ENCODE assay signal across 15 cellular contexts in genomic region chr2:68336192-68336591, GRCh38. TPM values are rescaled to one million over a fixed set of nuclear protein-coding genes. Genes with fewer than 3 reads are reported as not detected.
DNase-seq lines count a peak whose midpoint lies in the region; ATAC-seq and TF ChIP-seq lines count a peak whose summit lies in the region.
"Had no signal": no experiment of that assay in that cellular context is flagged by ENCODE, and none has a peak within 500 bp of the region (broad histone marks: within the 10 kb centered on the region; RNA-seq: fewer than 3 reads in every experiment).

No MANE protein-coding gene starts in this region.

- H3K4me1 Mint-ChIP-seq in GM23338 = peaks cover 17% of the 10 kb centered on the region; the same call in 2 of the 3 replicates
- H3K4me1 Mint-ChIP-seq: activated CD4-positive, alpha-beta T cell treated with anti-CD3 and anti-CD28 coated beads, Interleukin-2, amount 10 ng/mL, durations not matched to agents 7 days and 5 days had no signal

- H3K4me2 ChIP-seq in GM23338 = peak overlapping the region; percentile 37; the same call in 1 of the 2 replicates
- peak overlapping the region; percentile 23 for H3K4me2 ChIP-seq in smooth muscle cell
- H3K4me2 ChIP-seq: neural progenitor cell had no signal

- H3K36me3 Mint-ChIP-seq in GM23338 (ENCODE audit: low read depth) = no peaks in the 10 kb centered on the region
- H3K36me3 Mint-ChIP-seq: neural progenitor cell had no signal

- no peaks in the 10 kb centered on the region for H3F3A ChIP-seq in GM23338 (replicated peaks; ENCODE audit: low read depth)
- no peaks in the 10 kb centered on the region for H3F3A ChIP-seq in smooth muscle cell (ENCODE audit: low read depth)

- 0 out of 2 replicates have a peak, but pooled peaks cover 7% of the 10 kb centered on the region for H3K9me2 ChIP-seq in GM23338 (ENCODE audit: insufficient read depth)

- no peak overlapping the region for H3K9ac ChIP-seq in smooth muscle cell (ENCODE audit: low read depth)
- H3K9ac ChIP-seq: neural progenitor cell had no signal

- H3K9me3 Mint-ChIP-seq in GM23338 = no peaks in the 10 kb centered on the region
- H3K9me3 Mint-ChIP-seq: activated CD4-positive, alpha-beta T cell treated with anti-CD3 and anti-CD28 coated beads, Interleukin-2, amount 10 ng/mL, durations not matched to agents 7 days and 5 days; activated T-cell treated with anti-CD3 and anti-CD28 coated beads, Interleukin-2, amount 50 U/mL, for 24 hours; neural progenitor cell; T-helper 1 cell treated with Interleukin-12 subunit alpha and Interleukin-12 subunit beta and Interleukin-4 antibody, amounts not matched to agents 30 μg/mL and 1 μg/mL, for 36 hours had no signal

- H3K4me3 ChIP-seq in GM23338 (no peak overlapping the region), smooth muscle cell (no peak overlapping the region), gastrocnemius medialis (no peak overlapping the region), gastroesophageal sphincter (no peak overlapping the region)
- H3K4me3 ChIP-seq: lung, neural progenitor cell, suprapubic skin had no signal

- 54% methylated on average over 1 of the region's 1 CpG for WGBS in smooth muscle cell (ENCODE audit: low lambda C conversion rate)
- WGBS in gastroesophageal sphincter (ENCODE audit: low coverage in 1 of 2), 2 donors = 78 to 88% methylated on average over 1 of the region's 1 CpG

- H3K27me3 Mint-ChIP-seq in GM23338 (ENCODE audit: insufficient read depth, low read depth, poor library complexity) = no peaks in the 10 kb centered on the region

- H3K4me1 ChIP-seq in GM23338 (ENCODE audit: insufficient read depth) (peaks cover 4% of the 10 kb centered on the region), smooth muscle cell (ENCODE audit: low read depth) (no peaks in the 10 kb centered on the region), gastrocnemius medialis (no peaks in the 10 kb centered on the region), gastroesophageal sphincter (no peaks in the 10 kb centered on the region)
- H3K4me1 ChIP-seq: neural progenitor cell, suprapubic skin had no signal

- H3K27ac Mint-ChIP-seq in GM23338 = no peak overlapping the region
- H3K27ac Mint-ChIP-seq: activated CD4-positive, alpha-beta T cell treated with anti-CD3 and anti-CD28 coated beads, Interleukin-2, amount 10 ng/mL, durations not matched to agents 7 days and 5 days; activated T-cell treated with anti-CD3 and anti-CD28 coated beads, Interleukin-2, amount 50 U/mL, for 24 hours; neural progenitor cell; T-helper 1 cell treated with Interleukin-12 subunit alpha and Interleukin-12 subunit beta and Interleukin-4 antibody, amounts not matched to agents 30 μg/mL and 1 μg/mL, for 36 hours had no signal

- in situ Hi-C loops in gastrocnemius medialis (cut with MboI; ENCODE audit: low sequenced_read_pairs in 4 of 4) = no loop called here

- no peak for TF ChIP-seq POLR2A in gastrocnemius medialis (IDR thresholded peaks at IDR 0.05)
- no peak for TF ChIP-seq POLR2A in gastroesophageal sphincter (IDR thresholded peaks at IDR 0.05)

- intact Hi-C loops in gastrocnemius medialis (cut with DNase I; ENCODE audit: low total_unique reads) = no loop called here

- no peaks in the 10 kb centered on the region for H3K36me3 ChIP-seq in GM23338 (ENCODE audit: insufficient read depth)
- H3K36me3 ChIP-seq in smooth muscle cell (ENCODE audit: low read depth) = no peaks in the 10 kb centered on the region
- H3K36me3 ChIP-seq in gastrocnemius medialis = no peaks in the 10 kb centered on the region
- no peaks in the 10 kb centered on the region for H3K36me3 ChIP-seq in gastroesophageal sphincter
- H3K36me3 ChIP-seq: neural progenitor cell, suprapubic skin had no signal

- no peak overlapping the region for H2AFZ ChIP-seq in GM23338
- H2AFZ ChIP-seq in smooth muscle cell (ENCODE audit: low read depth) = no peak overlapping the region
- H2AFZ ChIP-seq: neural progenitor cell had no signal

- DNase-seq in GM23338 (ENCODE audit: low spot score) (no peak), RKO (ENCODE audit: low spot score) (peak; percentile 11), fibroblast of gingiva (ENCODE audit: low read depth) (peak; percentile 79), smooth muscle cell (lab: John Stamatoyannopoulos, UW; ENCODE audit: unreplicated experiment) (no peak), gastrocnemius medialis (no peak)
- DNase-seq: activated CD4-positive, alpha-beta T cell treated with anti-CD3 and anti-CD28 coated beads, Interleukin-2, amount 10 ng/mL, durations not matched to agents 7 days and 5 days; activated T-cell treated with anti-CD3 and anti-CD28 coated beads, Interleukin-2, amount 50 U/mL, for 24 hours; aorta; OCI-M1 had no signal

- ATAC-seq in GM23338 = no peak
- ATAC-seq in gastrocnemius medialis = no peak
- ATAC-seq in gastroesophageal sphincter = no peak
- ATAC-seq in HG02840 (IDR thresholded peaks at IDR 0.05; ENCODE audit: low FRiP score, unreplicated experiment) = no peak

- H4K20me1 ChIP-seq in GM23338 (replicated peaks; ENCODE audit: insufficient read depth) (no peaks in the 10 kb centered on the region), smooth muscle cell (ENCODE audit: low read depth) (no peaks in the 10 kb centered on the region)

- TF ChIP-seq EP300 in gastroesophageal sphincter (IDR thresholded peaks at IDR 0.05) = no peak

- H3K27me3 ChIP-seq in GM23338 (ENCODE audit: insufficient read depth) (no peaks in the 10 kb centered on the region), smooth muscle cell (ENCODE audit: low read depth) (peaks cover 7% of the 10 kb centered on the region), gastrocnemius medialis (no peaks in the 10 kb centered on the region), gastroesophageal sphincter (no peaks in the 10 kb centered on the region)
- H3K27me3 ChIP-seq: neural progenitor cell had no signal

- no peak overlapping the region for H3K27ac ChIP-seq in GM23338 (ENCODE audit: low read depth)
- no peak overlapping the region for H3K27ac ChIP-seq in smooth muscle cell (ENCODE audit: low read depth)
- H3K27ac ChIP-seq in gastrocnemius medialis = no peak overlapping the region
- H3K27ac ChIP-seq in gastroesophageal sphincter = no peak overlapping the region
- H3K27ac ChIP-seq: neural progenitor cell, suprapubic skin had no signal

- H3K9me3 ChIP-seq in smooth muscle cell (replicated peaks; ENCODE audit: low read depth) (no peaks in the 10 kb centered on the region), gastrocnemius medialis (no peaks in the 10 kb centered on the region), gastroesophageal sphincter (no peaks in the 10 kb centered on the region)
- H3K9me3 ChIP-seq: suprapubic skin had no signal

- TF ChIP-seq CTCF in GM23338 (conservative IDR thresholded peaks at IDR 0.05; ENCODE audit: low read depth in 2 of 2) = no peak
- TF ChIP-seq CTCF in smooth muscle cell (IDR thresholded peaks at IDR 0.05; ENCODE audit: borderline replicate concordance, insufficient read depth, poor library complexity, severe bottlenecking) = no peak
- no peak for TF ChIP-seq CTCF in gastrocnemius medialis (IDR thresholded peaks at IDR 0.05 in 4 of 5, conservative IDR thresholded peaks at IDR 0.05 in 1 of 5)
- TF ChIP-seq CTCF in gastroesophageal sphincter (IDR thresholded peaks at IDR 0.05) = no peak

- H3K79me2 ChIP-seq in GM23338 (replicated peaks; ENCODE audit: insufficient read depth) (no peaks in the 10 kb centered on the region), smooth muscle cell (ENCODE audit: low read depth) (no peaks in the 10 kb centered on the region)

- H3K4me3 Mint-ChIP-seq in GM23338 = no peak overlapping the region
- H3K4me3 Mint-ChIP-seq: activated CD4-positive, alpha-beta T cell treated with anti-CD3 and anti-CD28 coated beads, Interleukin-2, amount 10 ng/mL, durations not matched to agents 7 days and 5 days; activated T-cell treated with anti-CD3 and anti-CD28 coated beads, Interleukin-2, amount 50 U/mL, for 24 hours; neural progenitor cell; T-helper 1 cell treated with Interleukin-12 subunit alpha and Interleukin-12 subunit beta and Interleukin-4 antibody, amounts not matched to agents 30 μg/mL and 1 μg/mL, for 36 hours had no signal

TF ChIP-seq in GM23338, 12 proteins besides CTCF, POLR2A, EP300 and RAD21 (continues in another document):
- TF ChIP-seq STAT1 (IDR thresholded peaks at IDR 0.05; ENCODE audit: unreplicated experiment) = no peak

RNA-seq across cellular contexts. Expression of gene CNRIP1, which starts 16.4 kb away (rescaled TPM):
- 5.9 and 6.9 TPM in 2 replicates for total RNA-seq in GM23338 (2014; rRNA removed; shearing (Covaris generic))
- polyA plus RNA-seq in GM23338 (2016; fragmentation: Nextera tagmentation; extraction: Ambion mirVana) (5.2 and 5.9 TPM in 2 replicates), smooth muscle cell (2.8 and 3.0 TPM in 2 replicates)
- total RNA-seq in smooth muscle cell (1.7 and 4.3 TPM in 2 replicates), gastrocnemius medialis (1 to 10 TPM; 4.7 to 7.6 (median 6.5) TPM), gastroesophageal sphincter (10 to 100 TPM; 22.2 to 48.1 (median 39.0) TPM)
- total RNA-seq: activated CD4-positive, alpha-beta T cell treated with anti-CD3 and anti-CD28 coated beads, Interleukin-2, amount 10 ng/mL, durations not matched to agents 7 days and 5 days had no signal

RNA-seq across cellular contexts. Expression of gene PLEK, which starts 28.9 kb away (rescaled TPM):
- total RNA-seq in GM23338 (2014; rRNA removed; shearing (Covaris generic)) = not detected in 2 replicates
- 0.06 and 0.12 TPM in 2 replicates for polyA plus RNA-seq in GM23338 (2016; fragmentation: Nextera tagmentation; extraction: Ambion mirVana)
- total RNA-seq in smooth muscle cell = not detected in 2 replicates
- not detected in 2 replicates for polyA plus RNA-seq in smooth muscle cell
- 1 to 10 TPM in 3 of 4 donors, under 1 TPM in 1; 0.68 to 4.7 (median 2.2) TPM for total RNA-seq in gastrocnemius medialis
- 10 to 100 TPM in 1 of 4 donors, 1 to 10 TPM in 3; 5.0 to 33.0 (median 6.8) TPM for total RNA-seq in gastroesophageal sphincter

Comparison
In these comparisons a context has a peak if more than half of its experiments do, and no peak if none do; other contexts are left out.
1. DNase-seq: peak in RKO (single experiment) and fibroblast of gingiva (single experiment); none in GM23338 (single experiment), smooth muscle cell (single experiment) and gastrocnemius medialis (0 of 2).